ENCODE assay signal across 9 cellular contexts in genomic region chr10:74823791-74824183, GRCh38. TPM values are rescaled to one million over a fixed set of nuclear protein-coding genes. Genes with fewer than 3 reads are reported as not detected.
DNase-seq lines count a peak whose midpoint lies in the region; ATAC-seq and TF ChIP-seq lines count a peak whose summit lies in the region.
"Had no signal": no experiment of that assay in that cellular context is flagged by ENCODE, and none has a peak within 500 bp of the region (broad histone marks: within the 10 kb centered on the region; RNA-seq: fewer than 3 reads in every experiment).

No MANE protein-coding gene starts in this region.

- no peak for DNase-seq in activated CD8-positive, alpha-beta memory T cell treated with anti-CD3 and anti-CD28 coated beads, Interleukin-2, amount 10 ng/mL, durations not matched to agents 7 days and 5 days
- DNase-seq in activated CD8-positive, alpha-beta memory T cell treated with anti-CD3 and anti-CD28 coated beads, Interleukin-2, amount 50 U/mL, for 48 hours: no peak
- DNase-seq in SJCRH30 (no peak), hepatocyte (ENCODE audit: low spot score) (no peak), suprapubic skin (ENCODE audit: low spot score in 2 of 2) (no peak), NCI-H510A treated with DMSO at 0.1 percent for 48 hours (lab: John Stamatoyannopoulos, UW) (no peak)
- DNase-seq in stimulated activated CD4-positive, alpha-beta T cell treated with anti-CD3 and anti-CD28 coated beads, Interleukin-2, amount 100 ng/mL, for 24 hours: no peak

- H3K36me3 ChIP-seq in SJCRH30 (no peaks in the 10 kb centered on the region), hepatocyte (replicated peaks; ENCODE audit: insufficient read depth, low read depth) (no peaks in the 10 kb centered on the region), suprapubic skin (no peaks in the 10 kb centered on the region)

- H3K27me3 ChIP-seq in SJCRH30: no peaks in the 10 kb centered on the region
- no peaks in the 10 kb centered on the region for H3K27me3 ChIP-seq in hepatocyte
- no peaks in the 10 kb centered on the region for H3K27me3 ChIP-seq in suprapubic skin

- no peak for ATAC-seq in activated CD8-positive, alpha-beta memory T cell treated with anti-CD3 and anti-CD28 coated beads, Interleukin-2, amount 10 ng/mL, durations not matched to agents 7 days and 5 days
- no peak for ATAC-seq in HG02852 (IDR thresholded peaks at IDR 0.05; ENCODE audit: unreplicated experiment)

- H2AFZ ChIP-seq in hepatocyte: no peak overlapping the region

- TF ChIP-seq POLR2A in suprapubic skin (IDR thresholded peaks at IDR 0.05): no peak

- H3K27ac ChIP-seq in SJCRH30: no peak overlapping the region
- H3K27ac ChIP-seq in hepatocyte: peak overlapping the region; percentile 93
- H3K27ac ChIP-seq in suprapubic skin: peak overlapping the region; percentile 96

- H3K4me3 ChIP-seq in SJCRH30 (peak overlapping the region; percentile 96), hepatocyte (no peak overlapping the region), suprapubic skin (no peak overlapping the region)

- peak overlapping the region; percentile 84 for H3K4me3 Mint-ChIP-seq in activated CD8-positive, alpha-beta memory T cell treated with anti-CD3 and anti-CD28 coated beads, Interleukin-2, amount 10 ng/mL, durations not matched to agents 7 days and 5 days

- peaks cover 18% of the 10 kb centered on the region for H3K79me2 ChIP-seq in hepatocyte

- H4K20me1 ChIP-seq in hepatocyte (ENCODE audit: insufficient read depth, poor library complexity, severe bottlenecking): peaks cover 13% of the 10 kb centered on the region

- no peaks in the 10 kb centered on the region for H3K36me3 Mint-ChIP-seq in activated CD8-positive, alpha-beta memory T cell treated with anti-CD3 and anti-CD28 coated beads, Interleukin-2, amount 10 ng/mL, durations not matched to agents 7 days and 5 days
- H3K36me3 Mint-ChIP-seq: CD14-positive monocyte had no signal

- no peaks in the 10 kb centered on the region for H3K9me3 Mint-ChIP-seq in activated CD8-positive, alpha-beta memory T cell treated with anti-CD3 and anti-CD28 coated beads, Interleukin-2, amount 10 ng/mL, durations not matched to agents 7 days and 5 days (ENCODE audit: low read depth)

- H3K4me1 ChIP-seq in SJCRH30 (peaks cover 9% of the 10 kb centered on the region), hepatocyte (ENCODE audit: insufficient read depth) (peaks cover 36% of the 10 kb centered on the region), suprapubic skin (peaks cover 42% of the 10 kb centered on the region)

- peaks cover 37% of the 10 kb centered on the region for H3K4me1 Mint-ChIP-seq in activated CD8-positive, alpha-beta memory T cell treated with anti-CD3 and anti-CD28 coated beads, Interleukin-2, amount 10 ng/mL, durations not matched to agents 7 days and 5 days

- CTCF ChIA-PET in activated CD8-positive, alpha-beta memory T cell treated with anti-CD3 and anti-CD28 coated beads, Interleukin-2, amount 10 ng/mL, durations not matched to agents 7 days and 5 days (lab: Charles Lee): interaction anchor here (1.8 to 4.5 kb wide), 2 partner anchors 85 to 196 kb away, joined by 5 to 16 read pairs; no protein-coding TSS in a partner anchor

- peak overlapping the region; percentile 88 for H3K4me2 ChIP-seq in hepatocyte

- no peak for TF ChIP-seq EP300 in suprapubic skin (IDR thresholded peaks at IDR 0.05)

- H3K9me2 ChIP-seq in hepatocyte (replicated peaks; ENCODE audit: insufficient read depth): no peaks in the 10 kb centered on the region

- H3K27me3 Mint-ChIP-seq in activated CD8-positive, alpha-beta memory T cell treated with anti-CD3 and anti-CD28 coated beads, Interleukin-2, amount 10 ng/mL, durations not matched to agents 7 days and 5 days: no peaks in the 10 kb centered on the region

- WGBS in hepatocyte (ENCODE audit: low lambda C conversion rate, missing lambda C conversion rate): 17% methylated on average over 4 of the region's 4 CpGs
- WGBS in suprapubic skin: 58% methylated on average over 4 of the region's 4 CpGs

- H3K9me3 ChIP-seq in SJCRH30 (replicated peaks) (no peaks in the 10 kb centered on the region), hepatocyte (ENCODE audit: low read depth) (no peaks in the 10 kb centered on the region), suprapubic skin (no peaks in the 10 kb centered on the region)

- H3K27ac Mint-ChIP-seq in activated CD8-positive, alpha-beta memory T cell treated with anti-CD3 and anti-CD28 coated beads, Interleukin-2, amount 10 ng/mL, durations not matched to agents 7 days and 5 days: peak overlapping the region; percentile 85

- TF ChIP-seq CTCF in hepatocyte (IDR thresholded peaks at IDR 0.05; ENCODE audit: poor library complexity): no peak
- TF ChIP-seq CTCF in suprapubic skin (IDR thresholded peaks at IDR 0.05): no peak

RNA-seq across cellular contexts. Expression of gene KAT6B, which starts 2.6 kb away (rescaled TPM):
- 10 to 100 TPM; 32.5 to 33.9 TPM for total RNA-seq in activated CD8-positive, alpha-beta memory T cell treated with anti-CD3 and anti-CD28 coated beads, Interleukin-2, amount 10 ng/mL, durations not matched to agents 7 days and 5 days
- 18.5 and 21.1 TPM in 2 replicates for total RNA-seq in SJCRH30 (2014; rRNA removed; shearing (Covaris generic))
- total RNA-seq in hepatocyte (28.8 and 36.2 TPM in 2 replicates), suprapubic skin (10 to 100 TPM; 34.2 to 84.2 (median 47.3) TPM)
- 15.8 and 17.0 TPM in 2 replicates for polyA plus RNA-seq in hepatocyte
